ENCODE assay signal across 8 cellular contexts in the genomic region with DNA sequence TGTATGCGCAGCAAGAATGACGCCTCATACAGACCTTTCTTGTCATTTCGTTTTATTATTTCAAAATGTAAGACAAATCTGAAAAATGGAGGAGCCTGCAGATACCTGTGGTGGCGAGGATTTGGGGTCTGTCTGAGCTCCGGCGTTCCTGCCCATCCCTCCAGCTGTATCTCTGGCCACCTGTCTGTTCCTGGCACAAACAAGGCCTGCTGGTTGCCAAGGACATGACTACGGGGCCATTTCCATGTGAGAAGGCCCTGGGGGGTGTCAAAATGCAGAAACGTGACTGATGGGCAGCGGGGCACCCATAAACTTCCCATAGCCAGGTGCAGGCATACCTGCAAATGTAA. TPM values are rescaled to one million over a fixed set of nuclear protein-coding genes. Genes with fewer than 3 reads are reported as not detected.
DNase-seq lines count a peak whose midpoint lies in the region; ATAC-seq and TF ChIP-seq lines count a peak whose summit lies in the region.

No MANE protein-coding gene starts in this region.

- WGBS in lower leg skin, 2 donors, result 47 to 56% methylated on average over 7 to 9 of the region's 9 CpGs

- H3K9me3 Mint-ChIP-seq in chondrocyte (ENCODE audit: low read depth) (peaks cover 3% of the 10 kb centered on the region), nephron (peaks cover 4% of the 10 kb centered on the region)

- TF ChIP-seq CTCF in BE2C (IDR thresholded peaks at IDR 0.05; ENCODE audit: low read depth, low read length), result no peak
- TF ChIP-seq CTCF in chondrocyte (IDR thresholded peaks at IDR 0.05), result no peak
- no peak for TF ChIP-seq CTCF in nephron (IDR thresholded peaks at IDR 0.05; ENCODE audit: unreplicated experiment in 3 of 3)
- TF ChIP-seq CTCF in lower leg skin (IDR thresholded peaks at IDR 0.05), result no peak

- H3K27ac Mint-ChIP-seq in chondrocyte (ENCODE audit: unreplicated experiment), result no peak overlapping the region
- no peak overlapping the region for H3K27ac Mint-ChIP-seq in nephron

- H3K9me3 ChIP-seq in BE2C, result no peaks in the 10 kb centered on the region

- TF ChIP-seq POLR2A in lower leg skin (IDR thresholded peaks at IDR 0.05), result no peak

- intact Hi-C loops in lower leg skin (cut with DNase I; ENCODE audit: low total_unique reads), result no loop called here

- no peaks in the 10 kb centered on the region for H3K4me1 ChIP-seq in BE2C

- peak overlapping the region; percentile 55 for H3K4me3 ChIP-seq in BE2C (ENCODE audit: low read depth, low read length)
- H3K4me3 ChIP-seq in lower leg skin (ENCODE audit: low read depth, poor library complexity, severe bottlenecking), result no peak overlapping the region

- peaks cover 4% of the 10 kb centered on the region for H3K27me3 Mint-ChIP-seq in chondrocyte (ENCODE audit: low read depth)
- H3K27me3 Mint-ChIP-seq in nephron (ENCODE audit: low read depth), result no peaks in the 10 kb centered on the region

- peaks cover 7% of the 10 kb centered on the region for H3K4me1 Mint-ChIP-seq in chondrocyte (ENCODE audit: low read depth)
- H3K4me1 Mint-ChIP-seq in nephron, result no peaks in the 10 kb centered on the region

- H3K27me3 ChIP-seq in BE2C, result no peaks in the 10 kb centered on the region

- no peak for DNase-seq in BE2C
- no peak for DNase-seq in chondrocyte (ENCODE audit: low spot score)
- no peak for DNase-seq in lower leg skin (ENCODE audit: low spot score in 2 of 2)
- no peak for DNase-seq in NCI-H187 treated with DMSO at 0.1 percent for 48 hours (lab: John Stamatoyannopoulos, UW)

- ATAC-seq in HG03521 (IDR thresholded peaks at IDR 0.05; ENCODE audit: unreplicated experiment) (peak; percentile 14), GM21576 (IDR thresholded peaks at IDR 0.05; ENCODE audit: unreplicated experiment) (no peak), GM21447 (IDR thresholded peaks at IDR 0.05; ENCODE audit: unreplicated experiment) (no peak)

- H3K4me3 Mint-ChIP-seq in chondrocyte (ENCODE audit: unreplicated experiment), result peak overlapping the region; percentile 59
- peak overlapping the region; percentile 62 to 78 (median 73) for H3K4me3 Mint-ChIP-seq in nephron

- H3K36me3 ChIP-seq in BE2C, result no peaks in the 10 kb centered on the region

- H3K36me3 Mint-ChIP-seq in chondrocyte (ENCODE audit: low read depth) (no peaks in the 10 kb centered on the region), nephron (ENCODE audit: low read depth) (no peaks in the 10 kb centered on the region)

RNA-seq across cellular contexts. Expression of gene TSPAN7, which starts 0.6 kb away (rescaled TPM):
- 163 TPM for polyA plus RNA-seq in BE2C (2012; ENCODE audit: insufficient read depth, insufficient read length, low read depth)
- total RNA-seq in chondrocyte (0.56 TPM in 1 of 3 replicates, not detected in the others), lower leg skin (10 to 100 TPM in 3 of 4 donors, 1 to 10 TPM in 1; 7.0 to 31.3 (median 14.4) TPM)
